Comparison of ENCODE assay signal across 8 cellular contexts in genomic region chr11:61293869-61294716, GRCh38. TPM values are rescaled to one million over a fixed set of nuclear protein-coding genes. Genes with fewer than 3 reads are reported as not detected.
A peak's percentile ranks its signal among the peaks of the same experiment; 100 is the strongest.
DNase-seq lines count a peak whose midpoint lies in the region; ATAC-seq and TF ChIP-seq lines count a peak whose summit lies in the region.

No MANE protein-coding gene starts in this region.

- peaks cover 5 to 13% (median 6%) of the 10 kb centered on the region in 3 donors for H3K4me1 Mint-ChIP-seq in IgD-negative memory B cell
- peaks cover 26% of the 10 kb centered on the region for H3K4me1 Mint-ChIP-seq in WTC11
- peaks cover 16 to 21% of the 10 kb centered on the region in 2 donors for H3K4me1 Mint-ChIP-seq in effector memory CD8-positive, alpha-beta T cell (ENCODE audit: low read depth in 2 of 2)
- peaks cover 34% of the 10 kb centered on the region for H3K4me1 Mint-ChIP-seq in stimulated activated effector memory CD8-positive, alpha-beta T cell treated with anti-CD3 and anti-CD28 coated beads, Interleukin-12 subunit alpha, Interleukin-12 subunit beta, amount 100 ng/mL, for 72 hours

- H3K27me3 Mint-ChIP-seq in IgD-negative memory B cell: peaks cover 7% of the 10 kb centered on the region
- H3K27me3 Mint-ChIP-seq in WTC11 (ENCODE audit: low read depth): peaks cover 17% of the 10 kb centered on the region
- H3K27me3 Mint-ChIP-seq in effector memory CD8-positive, alpha-beta T cell: peaks cover 21 to 36% of the 10 kb centered on the region in 2 donors

- H3K4me3 Mint-ChIP-seq in IgD-negative memory B cell: peak overlapping the region; percentile 78 to 91 (median 84)
- peak overlapping the region; percentile 85 for H3K4me3 Mint-ChIP-seq in WTC11
- peak overlapping the region; percentile 76 to 84 for H3K4me3 Mint-ChIP-seq in effector memory CD8-positive, alpha-beta T cell
- peak overlapping the region; percentile 78 for H3K4me3 Mint-ChIP-seq in stimulated activated effector memory CD8-positive, alpha-beta T cell treated with anti-CD3 and anti-CD28 coated beads, Interleukin-12 subunit alpha, Interleukin-12 subunit beta, amount 100 ng/mL, for 72 hours

- CTCF ChIA-PET in WTC11 (lab: Charles Lee): interaction anchor here (0.7 to 3.2 kb wide), 17 partner anchors 10 to 223 kb away, joined by 3 to 21 read pairs (median 5); partner anchors contain the start of genes CPSF7 and SDHAF2

- TF ChIP-seq CTCF in WTC11 (IDR thresholded peaks at IDR 0.05) (no peak), mucosa of descending colon (IDR thresholded peaks at IDR 0.05) (no peak)

- DNase-seq in ELR (ENCODE audit: low read depth) (peak; percentile 63), WTC11 (ENCODE audit: low spot score) (peak; percentile 39), mucosa of descending colon (peak; percentile 14 to 61 (median 37)), hippocampal formation (lab: John Stamatoyannopoulos, UW) (no peak)
- DNase-seq in effector memory CD8-positive, alpha-beta T cell: peak in 2 of 3 experiments; percentile 4
- peak; percentile 15 to 65 for DNase-seq in stimulated activated effector memory CD8-positive, alpha-beta T cell treated with anti-CD3 and anti-CD28 coated beads, Interleukin-12 subunit alpha, Interleukin-12 subunit beta, amount 100 ng/mL, for 72 hours (ENCODE audit: low spot score in 2 of 2)

- H3K9me3 Mint-ChIP-seq in IgD-negative memory B cell (no peaks in the 10 kb centered on the region), WTC11 (no peaks in the 10 kb centered on the region)
- H3K9me3 Mint-ChIP-seq in effector memory CD8-positive, alpha-beta T cell: no peaks in the 10 kb centered on the region
- no peaks in the 10 kb centered on the region for H3K9me3 Mint-ChIP-seq in stimulated activated effector memory CD8-positive, alpha-beta T cell treated with anti-CD3 and anti-CD28 coated beads, Interleukin-12 subunit alpha, Interleukin-12 subunit beta, amount 100 ng/mL, for 72 hours

- intact Hi-C loops in mucosa of descending colon (cut with DNase I, micrococcal nuclease): no loop called here

- ATAC-seq in GM21576 (IDR thresholded peaks at IDR 0.05; ENCODE audit: unreplicated experiment) (peak; percentile 33), WTC11 (peak; percentile 17), mucosa of descending colon (peak; percentile 48)
- ATAC-seq in effector memory CD8-positive, alpha-beta T cell (replicated peaks): peak; percentile 38
- ATAC-seq in stimulated activated effector memory CD8-positive, alpha-beta T cell treated with anti-CD3 and anti-CD28 coated beads, Interleukin-12 subunit alpha, Interleukin-12 subunit beta, amount 100 ng/mL, for 72 hours: peak; percentile 69

- POLR2A ChIA-PET in WTC11 (lab: Charles Lee): interaction anchor here (0.5 to 1.7 kb wide), 5 partner anchors 13 to 105 kb away, joined by 3 to 7 read pairs (median 6); partner anchors contain the start of genes CYB561A3 and TMEM216

- H3K36me3 Mint-ChIP-seq in IgD-negative memory B cell (peaks cover 2% of the 10 kb centered on the region), WTC11 (peaks cover 17% of the 10 kb centered on the region)
- peaks cover 20% of the 10 kb centered on the region for H3K36me3 Mint-ChIP-seq in effector memory CD8-positive, alpha-beta T cell (ENCODE audit: insufficient read depth)
- H3K36me3 Mint-ChIP-seq in stimulated activated effector memory CD8-positive, alpha-beta T cell treated with anti-CD3 and anti-CD28 coated beads, Interleukin-12 subunit alpha, Interleukin-12 subunit beta, amount 100 ng/mL, for 72 hours: peaks cover 27% of the 10 kb centered on the region

- H3K4me1 ChIP-seq in mucosa of descending colon (ENCODE audit: low read depth): peaks cover 19% of the 10 kb centered on the region

- H3K4me3 ChIP-seq in mucosa of descending colon: no peak overlapping the region

- no peaks in the 10 kb centered on the region for H3K36me3 ChIP-seq in mucosa of descending colon (ENCODE audit: low read depth)

- no peaks in the 10 kb centered on the region for H3K9me3 ChIP-seq in mucosa of descending colon

- H3K27ac Mint-ChIP-seq in IgD-negative memory B cell: no peak overlapping the region
- no peak overlapping the region for H3K27ac Mint-ChIP-seq in WTC11
- H3K27ac Mint-ChIP-seq in effector memory CD8-positive, alpha-beta T cell: no peak overlapping the region
- peak overlapping the region; percentile 73 for H3K27ac Mint-ChIP-seq in stimulated activated effector memory CD8-positive, alpha-beta T cell treated with anti-CD3 and anti-CD28 coated beads, Interleukin-12 subunit alpha, Interleukin-12 subunit beta, amount 100 ng/mL, for 72 hours

TF ChIP-seq in WTC11, 78 proteins besides CTCF, POLR2A, EP300 and RAD21:
- TF ChIP-seq E2F1 (CRISPR knock-in tag; IDR thresholded peaks at IDR 0.05) (no peak), ZNF423 (CRISPR knock-in tag; IDR thresholded peaks at IDR 0.05) (peak; percentile 30; the same call in 1 of the 2 replicates), FOXP4 (CRISPR knock-in tag; IDR thresholded peaks at IDR 0.05) (0 out of 2 replicates have a peak, but pooled peaks have one; percentile 3)

RNA-seq across cellular contexts. Expression of gene VWCE, which starts 1.0 kb away (rescaled TPM):
- polyA plus RNA-seq in IgD-negative memory B cell: 0.84 TPM
- 13.8 to 21.9 TPM (median 17.4 TPM) in 3 replicates for total RNA-seq in WTC11 (2021)
- 1 to 10 TPM in 1 of 3 donors, under 1 TPM in 2; 0.17 to 1.9 (median 0.55) TPM for total RNA-seq in mucosa of descending colon

RNA-seq across cellular contexts. Expression of gene DDB1, which starts 38.8 kb away (rescaled TPM):
- 81.7 TPM for polyA plus RNA-seq in IgD-negative memory B cell
- total RNA-seq in WTC11 (2021) (270 to 316 TPM (median 295 TPM) in 3 replicates), mucosa of descending colon (100 to 1,000 TPM; 121 to 152 (median 140) TPM)

RNA-seq across cellular contexts. Expression of gene TKFC, which starts 38.9 kb away (rescaled TPM):
- 46.1 TPM for polyA plus RNA-seq in IgD-negative memory B cell
- 86.8 to 96.5 TPM (median 87.8 TPM) in 3 replicates for total RNA-seq in WTC11 (2021)
- 10 to 100 TPM; 30.9 to 78.8 (median 63.1) TPM for total RNA-seq in mucosa of descending colon

RNA-seq across cellular contexts. Expression of gene PGA5, which starts 53.1 kb away (rescaled TPM):
- not detected for polyA plus RNA-seq in IgD-negative memory B cell
- total RNA-seq in WTC11 (2021): 0.16 to 0.35 TPM (median 0.30 TPM) in 3 replicates
- under 1 TPM in 2 of 3 donors, not detected in 1; 0.41 to 0.75 TPM for total RNA-seq in mucosa of descending colon

Comparison
In these comparisons a context has a peak if more than half of its experiments do, and no peak if none do; other contexts are left out.
1. DNase-seq: peak in ELR (single experiment), WTC11 (single experiment), effector memory CD8-positive, alpha-beta T cell (2 of 3), mucosa of descending colon (3 of 3) and stimulated activated effector memory CD8-positive, alpha-beta T cell treated with anti-CD3 and anti-CD28 coated beads, Interleukin-12 subunit alpha, Interleukin-12 subunit beta, amount 100 ng/mL, for 72 hours (2 of 2); none in hippocampal formation (0 of 2).
2. ATAC-seq: peak in every context shown above with its lines; median percentile 69 in stimulated activated effector memory CD8-positive, alpha-beta T cell treated with anti-CD3 and anti-CD28 coated beads, Interleukin-12 subunit alpha, Interleukin-12 subunit beta, amount 100 ng/mL, for 72 hours; 48 in mucosa of descending colon; 38 in effector memory CD8-positive, alpha-beta T cell; 33 in GM21576; 17 in WTC11.
3. Peak in every context shown above with its lines, with median percentiles within 50 percentile points of each other: H3K4me3 Mint-ChIP-seq.